Comparison of ENCODE assay signal across 1 cellular context in genomic region chr17:33481652-33482051, GRCh38.
TF ChIP-seq lines count a peak whose summit lies in the region.

No MANE protein-coding gene starts in this region.

TF ChIP-seq in K562, 482 proteins besides CTCF, POLR2A, EP300 and RAD21 (continued from another document):
- TF ChIP-seq, protein P1, sequence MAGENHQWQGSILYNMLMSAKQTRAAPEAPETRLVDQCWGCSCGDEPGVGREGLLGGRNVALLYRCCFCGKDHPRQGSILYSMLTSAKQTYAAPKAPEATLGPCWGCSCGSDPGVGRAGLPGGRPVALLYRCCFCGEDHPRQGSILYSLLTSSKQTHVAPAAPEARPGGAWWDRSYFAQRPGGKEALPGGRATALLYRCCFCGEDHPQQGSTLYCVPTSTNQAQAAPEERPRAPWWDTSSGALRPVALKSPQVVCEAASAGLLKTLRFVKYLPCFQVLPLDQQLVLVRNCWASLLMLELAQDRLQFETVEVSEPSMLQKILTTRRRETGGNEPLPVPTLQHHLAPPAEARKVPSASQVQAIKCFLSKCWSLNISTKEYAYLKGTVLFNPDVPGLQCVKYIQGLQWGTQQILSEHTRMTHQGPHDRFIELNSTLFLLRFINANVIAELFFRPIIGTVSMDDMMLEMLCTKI (IDR thresholded peaks at IDR 0.05; ENCODE audit: partially characterized antibody) = no peak
- TF ChIP-seq CHD4 (IDR thresholded peaks at IDR 0.05; ENCODE audit: insufficient read depth, insufficient replicate concordance, low read depth, low read length, poor library complexity, severe bottlenecking) (no peak), SMAD4 (CRISPR knock-in tag; conservative IDR thresholded peaks at IDR 0.05) (peak; percentile 43; the same call in 1 of the 2 replicates), CBX2 (IDR thresholded peaks at IDR 0.05; ENCODE audit: insufficient read depth, low read length, poor library complexity, severe bottlenecking) (no peak), ZNF408 (CRISPR knock-in tag; IDR thresholded peaks at IDR 0.05; ENCODE audit: low read depth) (no peak), ZNF707 (CRISPR knock-in tag; conservative IDR thresholded peaks at IDR 0.05) (no peak), KAT7 (CRISPR knock-in tag; IDR thresholded peaks at IDR 0.05; ENCODE audit: borderline replicate concordance) (no peak), HLTF (IDR thresholded peaks at IDR 0.05) (no peak), LEF1 (IDR thresholded peaks at IDR 0.05) (peak; percentile 72; the same call in 1 of the 2 replicates), BRF1 (IDR thresholded peaks at IDR 0.05; ENCODE audit: borderline replicate concordance, extremely low read depth, insufficient read length) (no peak), SMARCE1 (IDR thresholded peaks at IDR 0.05) (peak; percentile 76; the same call in 1 of the 2 replicates), NR1H2 (CRISPR knock-in tag; IDR thresholded peaks at IDR 0.05) (no peak), RBM39 (optimal IDR thresholded peaks at IDR 0.05; ENCODE audit: low read depth, low read length) (no peak), TFAM (CRISPR knock-in tag; conservative IDR thresholded peaks at IDR 0.05) (no peak), CREM (IDR thresholded peaks at IDR 0.05; ENCODE audit: low read depth) (no peak), MYNN (IDR thresholded peaks at IDR 0.05) (peak; percentile 51; the same call in 1 of the 2 replicates), MYNN (CRISPR knock-in tag; IDR thresholded peaks at IDR 0.05) (no peak), RUNX1 (IDR thresholded peaks at IDR 0.05; ENCODE audit: low read depth) (no peak), RBBP5 (IDR thresholded peaks at IDR 0.05; ENCODE audit: borderline replicate concordance, insufficient read depth, low read length, poor library complexity, severe bottlenecking) (no peak), CC2D1A (IDR thresholded peaks at IDR 0.05) (peak; percentile 29; the same call in 1 of the 2 replicates), HEY1 (CRISPR knock-in tag; IDR thresholded peaks at IDR 0.05; ENCODE audit: borderline replicate concordance) (no peak), RBM15 (IDR thresholded peaks at IDR 0.05; ENCODE audit: insufficient read depth, low read length) (no peak), FOXM1 (IDR thresholded peaks at IDR 0.05; ENCODE audit: low read depth) (peak; percentile 50; the same call in 1 of the 2 replicates), FOXM1 (CRISPR knock-in tag; IDR thresholded peaks at IDR 0.05; ENCODE audit: low read depth) (no peak), POLR3A (IDR thresholded peaks at IDR 0.05; ENCODE audit: borderline replicate concordance, extremely low read depth, insufficient read depth, insufficient read length) (no peak), ZNF586 (CRISPR knock-in tag; conservative IDR thresholded peaks at IDR 0.05) (no peak), CBFA2T2 (conservative IDR thresholded peaks at IDR 0.05) (peak; percentile 80), ZNF511 (CRISPR knock-in tag; IDR thresholded peaks at IDR 0.05) (no peak), CXXC5 (CRISPR knock-in tag; IDR thresholded peaks at IDR 0.05) (peak; percentile 74), PBX2 (CRISPR knock-in tag; IDR thresholded peaks at IDR 0.05; ENCODE audit: low read depth) (no peak), PBX2 (tag; conservative IDR thresholded peaks at IDR 0.05; ENCODE audit: low read depth) (no peak), ZFP1 (CRISPR knock-in tag; IDR thresholded peaks at IDR 0.05) (no peak), HNRNPL (IDR thresholded peaks at IDR 0.05; ENCODE audit: low read depth, low read length) (no peak), EHMT2 (IDR thresholded peaks at IDR 0.05) (peak; percentile 89), TGIF2 (CRISPR knock-in tag; IDR thresholded peaks at IDR 0.05) (no peak), ELF4 (CRISPR knock-in tag; IDR thresholded peaks at IDR 0.05) (0 out of 2 replicates have a peak, but pooled peaks have one; percentile 15), ZNF561 (CRISPR knock-in tag; conservative IDR thresholded peaks at IDR 0.05) (no peak), MYC (IDR thresholded peaks at IDR 0.05; ENCODE audit: low read depth, low read length) (peak; percentile 45; the same call in 1 of the 2 replicates), MYC (CRISPR knock-in tag; IDR thresholded peaks at IDR 0.05; ENCODE audit: borderline replicate concordance, low read depth) (no peak), ZNF174 (CRISPR knock-in tag; IDR thresholded peaks at IDR 0.05) (no peak), SMAD3 (CRISPR knock-in tag; conservative IDR thresholded peaks at IDR 0.05) (no peak), ZNF583 (CRISPR knock-in tag; IDR thresholded peaks at IDR 0.05) (no peak), SMARCC2 (IDR thresholded peaks at IDR 0.05; ENCODE audit: low read depth) (peak; percentile 68; the same call in 1 of the 2 replicates), ATF6 (CRISPR knock-in tag; IDR thresholded peaks at IDR 0.05) (no peak), SAFB2 (IDR thresholded peaks at IDR 0.05; ENCODE audit: borderline replicate concordance, low read depth, low read length, severe bottlenecking) (no peak), SP1 (CRISPR knock-in tag; IDR thresholded peaks at IDR 0.05) (no peak), RAD51 (IDR thresholded peaks at IDR 0.05; ENCODE audit: borderline replicate concordance, low read depth) (no peak), ZNF253 (CRISPR knock-in tag; conservative IDR thresholded peaks at IDR 0.05) (no peak), ZNF780A (CRISPR knock-in tag; IDR thresholded peaks at IDR 0.05) (no peak), ZBTB7A (IDR thresholded peaks at IDR 0.05; ENCODE audit: borderline replicate concordance, control insufficient read depth, low read depth, low read length) (no peak), BHLHE40 (IDR thresholded peaks at IDR 0.05; ENCODE audit: low read length) (no peak), FOSL1 (tag; conservative IDR thresholded peaks at IDR 0.05) (no peak), MAFF (IDR thresholded peaks at IDR 0.05; ENCODE audit: low read length) (no peak), CBFA2T3 (IDR thresholded peaks at IDR 0.05) (peak; percentile 92), L3MBTL2 (IDR thresholded peaks at IDR 0.05) (peak; percentile 40; the same call in 1 of the 2 replicates), GABPB1 (CRISPR knock-in tag; IDR thresholded peaks at IDR 0.05) (no peak), MTA1 (IDR thresholded peaks at IDR 0.05; ENCODE audit: borderline replicate concordance) (0 out of 2 replicates have a peak, but pooled peaks have one; percentile 35), ZNF764 (CRISPR knock-in tag; IDR thresholded peaks at IDR 0.05; ENCODE audit: low read depth) (no peak)
- TF ChIP-seq, protein P2, sequence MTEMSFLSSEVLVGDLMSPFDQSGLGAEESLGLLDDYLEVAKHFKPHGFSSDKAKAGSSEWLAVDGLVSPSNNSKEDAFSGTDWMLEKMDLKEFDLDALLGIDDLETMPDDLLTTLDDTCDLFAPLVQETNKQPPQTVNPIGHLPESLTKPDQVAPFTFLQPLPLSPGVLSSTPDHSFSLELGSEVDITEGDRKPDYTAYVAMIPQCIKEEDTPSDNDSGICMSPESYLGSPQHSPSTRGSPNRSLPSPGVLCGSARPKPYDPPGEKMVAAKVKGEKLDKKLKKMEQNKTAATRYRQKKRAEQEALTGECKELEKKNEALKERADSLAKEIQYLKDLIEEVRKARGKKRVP (CRISPR knock-in tag; IDR thresholded peaks at IDR 0.05) = no peak
- TF ChIP-seq, protein P3, sequence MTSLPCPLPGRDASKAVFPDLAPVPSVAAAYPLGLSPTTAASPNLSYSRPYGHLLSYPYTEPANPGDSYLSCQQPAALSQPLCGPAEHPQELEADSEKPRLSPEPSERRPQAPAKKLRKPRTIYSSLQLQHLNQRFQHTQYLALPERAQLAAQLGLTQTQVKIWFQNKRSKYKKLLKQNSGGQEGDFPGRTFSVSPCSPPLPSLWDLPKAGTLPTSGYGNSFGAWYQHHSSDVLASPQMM (CRISPR knock-in tag; IDR thresholded peaks at IDR 0.05) = no peak
- TF ChIP-seq, protein P4, sequence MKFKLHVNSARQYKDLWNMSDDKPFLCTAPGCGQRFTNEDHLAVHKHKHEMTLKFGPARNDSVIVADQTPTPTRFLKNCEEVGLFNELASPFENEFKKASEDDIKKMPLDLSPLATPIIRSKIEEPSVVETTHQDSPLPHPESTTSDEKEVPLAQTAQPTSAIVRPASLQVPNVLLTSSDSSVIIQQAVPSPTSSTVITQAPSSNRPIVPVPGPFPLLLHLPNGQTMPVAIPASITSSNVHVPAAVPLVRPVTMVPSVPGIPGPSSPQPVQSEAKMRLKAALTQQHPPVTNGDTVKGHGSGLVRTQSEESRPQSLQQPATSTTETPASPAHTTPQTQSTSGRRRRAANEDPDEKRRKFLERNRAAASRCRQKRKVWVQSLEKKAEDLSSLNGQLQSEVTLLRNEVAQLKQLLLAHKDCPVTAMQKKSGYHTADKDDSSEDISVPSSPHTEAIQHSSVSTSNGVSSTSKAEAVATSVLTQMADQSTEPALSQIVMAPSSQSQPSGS (CRISPR knock-in tag; IDR thresholded peaks at IDR 0.05) = no peak
